1 cellular context compared by ENCODE assay signal in the genomic region with DNA sequence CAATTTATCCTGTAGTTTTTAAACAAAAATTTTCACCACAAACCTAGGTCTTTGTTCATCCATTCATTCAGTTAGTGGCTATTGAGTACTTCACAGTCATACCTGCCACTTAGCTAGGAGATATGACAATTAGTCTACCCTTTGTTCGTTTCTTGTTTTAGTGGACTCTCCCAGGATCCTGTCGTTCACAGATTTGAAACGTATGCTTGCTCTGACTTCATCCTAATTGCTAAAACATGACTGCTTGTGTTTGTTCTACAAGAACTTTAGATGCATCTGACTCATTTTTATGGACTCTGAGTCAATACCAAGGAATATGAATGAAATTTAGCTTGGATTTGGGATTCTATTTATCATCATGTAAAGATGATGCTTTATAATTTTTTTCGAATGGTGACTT.
TF ChIP-seq lines count a peak whose summit lies in the region.

No MANE protein-coding gene starts in this region.

TF ChIP-seq in SK-N-SH treated with all-trans-retinoic acid at 6 μM for 48 hours, 23 proteins besides CTCF, POLR2A, EP300 and RAD21:
- TF ChIP-seq, protein P1, sequence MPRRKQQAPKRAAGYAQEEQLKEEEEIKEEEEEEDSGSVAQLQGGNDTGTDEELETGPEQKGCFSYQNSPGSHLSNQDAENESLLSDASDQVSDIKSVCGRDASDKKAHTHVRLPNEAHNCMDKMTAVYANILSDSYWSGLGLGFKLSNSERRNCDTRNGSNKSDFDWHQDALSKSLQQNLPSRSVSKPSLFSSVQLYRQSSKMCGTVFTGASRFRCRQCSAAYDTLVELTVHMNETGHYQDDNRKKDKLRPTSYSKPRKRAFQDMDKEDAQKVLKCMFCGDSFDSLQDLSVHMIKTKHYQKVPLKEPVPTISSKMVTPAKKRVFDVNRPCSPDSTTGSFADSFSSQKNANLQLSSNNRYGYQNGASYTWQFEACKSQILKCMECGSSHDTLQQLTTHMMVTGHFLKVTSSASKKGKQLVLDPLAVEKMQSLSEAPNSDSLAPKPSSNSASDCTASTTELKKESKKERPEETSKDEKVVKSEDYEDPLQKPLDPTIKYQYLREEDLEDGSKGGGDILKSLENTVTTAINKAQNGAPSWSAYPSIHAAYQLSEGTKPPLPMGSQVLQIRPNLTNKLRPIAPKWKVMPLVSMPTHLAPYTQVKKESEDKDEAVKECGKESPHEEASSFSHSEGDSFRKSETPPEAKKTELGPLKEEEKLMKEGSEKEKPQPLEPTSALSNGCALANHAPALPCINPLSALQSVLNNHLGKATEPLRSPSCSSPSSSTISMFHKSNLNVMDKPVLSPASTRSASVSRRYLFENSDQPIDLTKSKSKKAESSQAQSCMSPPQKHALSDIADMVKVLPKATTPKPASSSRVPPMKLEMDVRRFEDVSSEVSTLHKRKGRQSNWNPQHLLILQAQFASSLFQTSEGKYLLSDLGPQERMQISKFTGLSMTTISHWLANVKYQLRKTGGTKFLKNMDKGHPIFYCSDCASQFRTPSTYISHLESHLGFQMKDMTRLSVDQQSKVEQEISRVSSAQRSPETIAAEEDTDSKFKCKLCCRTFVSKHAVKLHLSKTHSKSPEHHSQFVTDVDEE (CRISPR knock-in tag; IDR thresholded peaks at IDR 0.05): no peak
- TF ChIP-seq SNAI2 (CRISPR knock-in tag; IDR thresholded peaks at IDR 0.05): no peak
- TF ChIP-seq GLIS3 (CRISPR knock-in tag; IDR thresholded peaks at IDR 0.05): no peak
- TF ChIP-seq OSR1 (CRISPR knock-in tag; IDR thresholded peaks at IDR 0.05): no peak
- TF ChIP-seq TCF4 (CRISPR knock-in tag; IDR thresholded peaks at IDR 0.05; ENCODE audit: borderline replicate concordance): no peak
